Comparison of ENCODE assay signal across 12 cellular contexts in the genomic region with DNA sequence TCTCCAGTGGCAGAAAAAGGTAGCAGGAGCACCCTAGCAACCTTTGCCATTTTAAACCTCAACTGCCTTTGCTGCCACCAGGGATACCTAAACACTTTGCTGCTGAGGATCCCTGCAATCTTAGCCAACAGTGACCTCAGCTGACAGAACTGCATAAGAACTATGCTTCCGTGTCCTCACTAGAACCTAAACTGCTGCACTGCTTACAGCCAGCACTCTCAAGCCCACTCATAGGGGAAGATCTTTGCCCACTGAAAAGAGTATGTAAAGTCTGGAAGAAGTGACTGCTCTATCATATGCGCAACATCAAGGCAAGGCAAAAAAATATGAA.
DNase-seq lines count a peak whose midpoint lies in the region; ATAC-seq, FAIRE-seq and TF ChIP-seq lines count a peak whose summit lies in the region.
"Had no signal": no experiment of that assay in that cellular context is flagged by ENCODE, and none has a peak within 500 bp of the region (broad histone marks: within the 10 kb centered on the region; RNA-seq: fewer than 3 reads in every experiment).

No MANE protein-coding gene starts in this region.

- no peak overlapping the region for H3K4me2 ChIP-seq in OCI-LY1 (ENCODE audit: low read length)

- H2AFZ ChIP-seq in OCI-LY1 (ENCODE audit: low read length), result no peak overlapping the region

- H4K20me1 ChIP-seq in OCI-LY1 (ENCODE audit: insufficient read depth, low read length), result no peaks in the 10 kb centered on the region

- H3K9me3 ChIP-seq in OCI-LY1 (ENCODE audit: low read length) (no peaks in the 10 kb centered on the region), small intestine (ENCODE audit: control insufficient read depth, low read depth) (no peaks in the 10 kb centered on the region), spleen (peaks cover 0 to 39% (median 24%) of the 10 kb centered on the region in 8 donors), gastrocnemius medialis (no peaks in the 10 kb centered on the region)
- H3K9me3 ChIP-seq: pancreas had no signal

- H3K27me3 ChIP-seq in OCI-LY1 (ENCODE audit: insufficient read depth, low read length), result no peaks in the 10 kb centered on the region
- H3K27me3 ChIP-seq in small intestine (ENCODE audit: control insufficient read depth in 2 of 2, insufficient read depth in 2 of 2, low read length in 2 of 2), result no peaks in the 10 kb centered on the region
- H3K27me3 ChIP-seq in spleen (replicated peaks in 1 of 7), result no peaks in the 10 kb centered on the region
- H3K27me3 ChIP-seq in gastrocnemius medialis, result no peaks in the 10 kb centered on the region
- H3K27me3 ChIP-seq: pancreas had no signal

- no peaks in the 10 kb centered on the region for H3K9me2 ChIP-seq in OCI-LY1 (ENCODE audit: low read depth, low read length)

- H3K4me3 ChIP-seq in OCI-LY1 (ENCODE audit: low read depth, low read length, poor library complexity, severe bottlenecking) (no peak overlapping the region), small intestine (ENCODE audit: low read depth in 1 of 2, low read length in 2 of 2) (no peak overlapping the region), spleen (no peak overlapping the region), gastrocnemius medialis (no peak overlapping the region)
- H3K4me3 ChIP-seq: pancreas had no signal

- H3F3A ChIP-seq in OCI-LY1 (ENCODE audit: insufficient read depth, low read length), result no peaks in the 10 kb centered on the region

- no peaks in the 10 kb centered on the region for H3K4me1 ChIP-seq in OCI-LY1 (ENCODE audit: insufficient read depth, low read length, severe bottlenecking)
- H3K4me1 ChIP-seq in small intestine (ENCODE audit: control insufficient read depth in 2 of 2, insufficient read depth in 1 of 2, low read depth in 1 of 2, low read length in 1 of 2), result no peaks in the 10 kb centered on the region
- H3K4me1 ChIP-seq in spleen, result no peaks in the 10 kb centered on the region
- H3K4me1 ChIP-seq in gastrocnemius medialis, result no peaks in the 10 kb centered on the region
- H3K4me1 ChIP-seq: pancreas had no signal

- no peak for FAIRE-seq in small intestine (lab: Jason Lieb, UNC)
- FAIRE-seq: pancreas had no signal

- H3K36me3 ChIP-seq in OCI-LY1 (ENCODE audit: insufficient read depth, low read length), result no peaks in the 10 kb centered on the region
- no peaks in the 10 kb centered on the region for H3K36me3 ChIP-seq in small intestine (ENCODE audit: control insufficient read depth in 2 of 2, insufficient read depth in 2 of 2, low read length in 2 of 2)
- no peaks in the 10 kb centered on the region for H3K36me3 ChIP-seq in spleen
- no peaks in the 10 kb centered on the region for H3K36me3 ChIP-seq in gastrocnemius medialis
- H3K36me3 ChIP-seq: pancreas had no signal

- no peak for TF ChIP-seq POLR2A in spleen (IDR thresholded peaks at IDR 0.05)
- no peak for TF ChIP-seq POLR2A in gastrocnemius medialis (IDR thresholded peaks at IDR 0.05)

- H3K27ac ChIP-seq in OCI-LY1 (ENCODE audit: low read depth, low read length, poor library complexity, severe bottlenecking) (no peak overlapping the region), small intestine (ENCODE audit: low read depth in 1 of 2, low read length in 1 of 2) (no peak overlapping the region), spleen (no peak overlapping the region), gastrocnemius medialis (no peak overlapping the region)
- H3K27ac ChIP-seq: pancreas had no signal

- in situ Hi-C loops in gastrocnemius medialis (cut with MboI; ENCODE audit: low sequenced_read_pairs in 4 of 4), result no loop called here

- DNase-seq in NCI-H510A treated with DMSO at 0.1 percent for 48 hours (lab: John Stamatoyannopoulos, UW), result peak; percentile 3
- no peak for DNase-seq in NCI-H510A (lab: John Stamatoyannopoulos, UW)
- peak; percentile 29 for DNase-seq in glomerular visceral epithelial cell (ENCODE audit: extremely low spot score)
- peak; percentile 63 for DNase-seq in small intestine
- no peak for DNase-seq in spleen
- no peak for DNase-seq in gastrocnemius medialis
- DNase-seq: activated CD4-positive, alpha-beta T cell treated with anti-CD3 and anti-CD28 coated beads, Interleukin-2, amount 50 U/mL, for 1 hour; KG1; pancreas had no signal

- WGBS in small intestine, 3 donors, result 45 to 63% (median 47%) methylated on average over 2 of the region's 2 CpGs
- 67 to 81% (median 73%) methylated on average over 2 of the region's 2 CpGs for WGBS in spleen, 5 donors

- TF ChIP-seq CTCF in OCI-LY1 (IDR thresholded peaks at IDR 0.05; ENCODE audit: low read length) (peak; percentile 25; the same call in 1 of the 2 replicates), spleen (IDR thresholded peaks at IDR 0.05 in 8 of 11, conservative IDR thresholded peaks at IDR 0.05 in 3 of 11) (no peak), gastrocnemius medialis (IDR thresholded peaks at IDR 0.05 in 4 of 5, conservative IDR thresholded peaks at IDR 0.05 in 1 of 5) (no peak)

- H3K79me2 ChIP-seq in OCI-LY1 (ENCODE audit: insufficient read depth, low read length), result no peaks in the 10 kb centered on the region

- intact Hi-C loops in spleen (cut with DNase I; ENCODE audit: low total_unique reads) (no loop called here), gastrocnemius medialis (cut with DNase I; ENCODE audit: low total_unique reads) (no loop called here)

- ATAC-seq in GM19023 (IDR thresholded peaks at IDR 0.05; ENCODE audit: unreplicated experiment) (no peak), gastrocnemius medialis (no peak)
- ATAC-seq: Right ventricle myocardium inferior had no signal

- H3K9ac ChIP-seq in OCI-LY1 (ENCODE audit: low read length), result no peak overlapping the region

Comparison
In these comparisons a context has a peak if more than half of its experiments do, and no peak if none do; other contexts are left out.
1. DNase-seq: peak in NCI-H510A treated with DMSO at 0.1 percent for 48 hours (single experiment), glomerular visceral epithelial cell (single experiment) and small intestine (single experiment); none in NCI-H510A (single experiment), spleen (single experiment) and gastrocnemius medialis (0 of 2).